21 cellular contexts compared by ENCODE assay signal in genomic region chr14:99407416-99407815, GRCh38.
"Had no signal": no experiment of that assay in that cellular context is flagged by ENCODE, and none has a peak within 500 bp of the region (broad histone marks: within the 10 kb centered on the region; RNA-seq: fewer than 3 reads in every experiment).

No MANE protein-coding gene starts in this region.

- H3K27me3 Mint-ChIP-seq: activated B cell treated with CpG ODN at 0.5 μM for 24 hours; activated CD4-positive, alpha-beta memory T cell treated with anti-CD3 and anti-CD28 coated beads for 36 hours; activated T-cell treated with anti-CD3 and anti-CD28 coated beads, Interleukin-2, amount 50 U/mL, for 24 hours; naive B cell; type B pancreatic cell had no signal

- H3K9me3 ChIP-seq: ascending aorta, mucosa of descending colon, ovary, right lobe of liver, suprapubic skin had no signal

- H3K4me2 ChIP-seq: smooth muscle cell had no signal

- H3K27ac Mint-ChIP-seq: activated B cell treated with CpG ODN at 0.5 μM for 24 hours; activated CD4-positive, alpha-beta memory T cell treated with anti-CD3 and anti-CD28 coated beads for 36 hours; activated T-cell treated with anti-CD3 and anti-CD28 coated beads, Interleukin-2, amount 50 U/mL, for 24 hours; activated T-helper 2 cell treated with anti-CD3 and anti-CD28 coated beads, Interferon-gamma antibody, Interleukin-2, Interleukin-4, amounts not matched to agents 10 μg/mL and 5 μg/mL and 100 μg/mL, durations not matched to agents 14 hours and 24 hours and 36 hours; naive B cell; T-helper 2 cell treated with Interferon-gamma antibody and Interleukin-4, amounts not matched to agents 5 μg/mL and 100 μg/mL, for 36 hours had no signal

- DNase-seq: activated B cell treated with CpG ODN at 0.5 μM for 24 hours; activated CD4-positive, alpha-beta memory T cell treated with anti-CD3 and anti-CD28 coated beads for 36 hours; activated CD4-positive, alpha-beta T cell treated with anti-CD3 and anti-CD28 coated beads for 4 hours; activated naive CD4-positive, alpha-beta T cell treated with Interleukin-2 at 50 U/mL for 16 hours; activated T-cell treated with anti-CD3 and anti-CD28 coated beads, Interleukin-2, amount 50 U/mL, for 24 hours; erythroblast; foreskin melanocyte; left ventricle myocardium superior; mesenchymal stem cell; mucosa of descending colon; naive B cell; ovary; right lobe of liver; stimulated activated naive CD4-positive, alpha-beta T cell treated with Interleukin-2 at 50 U/mL for 16 hours had no signal

- H3K4me3 Mint-ChIP-seq: activated B cell treated with CpG ODN at 0.5 μM for 24 hours; activated CD4-positive, alpha-beta memory T cell treated with anti-CD3 and anti-CD28 coated beads for 36 hours; activated T-cell treated with anti-CD3 and anti-CD28 coated beads, Interleukin-2, amount 50 U/mL, for 24 hours; naive B cell; T-helper 2 cell treated with Interferon-gamma antibody and Interleukin-4, amounts not matched to agents 5 μg/mL and 100 μg/mL, for 36 hours; type B pancreatic cell had no signal

- H3K4me3 ChIP-seq: ascending aorta, coronary artery, mucosa of descending colon, ovary, right lobe of liver, smooth muscle cell, suprapubic skin had no signal

- H3K4me1 ChIP-seq: ascending aorta, suprapubic skin had no signal

- ATAC-seq: left ventricle myocardium superior, mucosa of descending colon had no signal

- H3K9me3 Mint-ChIP-seq: activated B cell treated with CpG ODN at 0.5 μM for 24 hours; activated CD4-positive, alpha-beta memory T cell treated with anti-CD3 and anti-CD28 coated beads for 36 hours; activated T-cell treated with anti-CD3 and anti-CD28 coated beads, Interleukin-2, amount 50 U/mL, for 24 hours; activated T-helper 2 cell treated with anti-CD3 and anti-CD28 coated beads, Interferon-gamma antibody, Interleukin-2, Interleukin-4, amounts not matched to agents 10 μg/mL and 5 μg/mL and 100 μg/mL, durations not matched to agents 14 hours and 24 hours and 36 hours; naive B cell; T-helper 2 cell treated with Interferon-gamma antibody and Interleukin-4, amounts not matched to agents 5 μg/mL and 100 μg/mL, for 36 hours; type B pancreatic cell had no signal

- H3K36me3 ChIP-seq: ovary had no signal

- H3K27me3 ChIP-seq: ascending aorta, ovary, right lobe of liver, suprapubic skin had no signal

- H3K27ac ChIP-seq: ascending aorta, coronary artery, ovary, right lobe of liver, suprapubic skin had no signal
